Comparison of ENCODE assay signal across 7 cellular contexts in genomic region chr11:67584881-67585873, GRCh38. TPM values are rescaled to one million over a fixed set of nuclear protein-coding genes. Genes with fewer than 3 reads are reported as not detected.
DNase-seq lines count a peak whose midpoint lies in the region; ATAC-seq and TF ChIP-seq lines count a peak whose summit lies in the region.

No MANE protein-coding gene starts in this region.

- POLR2A ChIA-PET in HCT116 (lab: Charles Lee) (no interaction called here), WTC11 (lab: Charles Lee) (no interaction called here)

- H3K9me3 ChIP-seq in HCT116 (ENCODE audit: control insufficient read depth in 1 of 2, insufficient read depth in 1 of 2, low read depth in 1 of 2, low read length in 2 of 2) (no peaks in the 10 kb centered on the region), right cardiac atrium (ENCODE audit: control insufficient read depth, low read length) (no peaks in the 10 kb centered on the region), spleen (no peaks in the 10 kb centered on the region)

- peaks cover 2% of the 10 kb centered on the region; the same call in 1 of the 2 replicates for H4K20me1 ChIP-seq in HCT116 (ENCODE audit: insufficient read depth)

- peak overlapping the region; percentile 78 for H3K4me3 Mint-ChIP-seq in WTC11

- CTCF ChIA-PET in HCT116 (lab: Charles Lee) (interaction anchor here (1.1 to 3.2 kb wide), 2 partner anchors 9 to 12 kb away, joined by 3 to 24 read pairs; no protein-coding TSS in a partner anchor), WTC11 (lab: Charles Lee) (interaction anchor here (1.0 to 3.5 kb wide), 4 partner anchors 8 to 29 kb away, joined by 4 to 47 read pairs (median 13); no protein-coding TSS in a partner anchor)

- intact Hi-C loops in HCT116 (cut with micrococcal nuclease) (no loop called here), right cardiac atrium (cut with DNase I) (no loop called here), spleen (cut with DNase I; ENCODE audit: low total_unique reads) (no loop called here)

- peaks cover 33% of the 10 kb centered on the region for H3K79me2 ChIP-seq in HCT116 (ENCODE audit: insufficient read depth, low read length)

- H3K36me3 ChIP-seq in HCT116 (ENCODE audit: control insufficient read depth in 1 of 2, insufficient read depth in 2 of 2, low read length in 2 of 2) (peaks cover 7 to 19% of the 10 kb centered on the region in 2 experiments; a peak in 3 of 4 replicates), spleen (peaks cover 0 to 45% (median 4%) of the 10 kb centered on the region in 6 donors)

- H3K27ac Mint-ChIP-seq in WTC11: peak overlapping the region; percentile 87

- 88% methylated on average over 21 of the region's 21 CpGs for WGBS in right cardiac atrium
- 86 to 92% (median 87%) methylated on average over 21 of the region's 21 CpGs for WGBS in spleen, 5 donors

- H3K27me3 Mint-ChIP-seq in WTC11 (ENCODE audit: low read depth): no peaks in the 10 kb centered on the region

- H3K36me3 Mint-ChIP-seq in WTC11: peaks cover 36% of the 10 kb centered on the region

- H3K27me3 ChIP-seq in HCT116 (ENCODE audit: insufficient read depth, low read length) (no peaks in the 10 kb centered on the region), right cardiac atrium (ENCODE audit: control insufficient read depth, insufficient read depth) (no peaks in the 10 kb centered on the region), spleen (replicated peaks in 1 of 7) (peaks cover 0 to 3% (median 0%) of the 10 kb centered on the region in 7 donors)

- peak overlapping the region; percentile 98 for H3K4me2 ChIP-seq in HCT116 (ENCODE audit: low read length)

- H3K9ac ChIP-seq in HCT116 (ENCODE audit: low read length): peak overlapping the region; percentile 98

- RAD21 ChIA-PET in HCT116 (lab: Charles Lee; ENCODE audit: low non-redundant PET in 1 of 2, low total read pairs in 2 of 2, uncharacterized antibody in 2 of 2, unreplicated experiment in 2 of 2): no interaction called here

- no peaks in the 10 kb centered on the region for H3K9me3 Mint-ChIP-seq in WTC11

- no peak for TF ChIP-seq CTCF in HCT116 (IDR thresholded peaks at IDR 0.05 in 2 of 3, conservative IDR thresholded peaks at IDR 0.05 in 1 of 3; ENCODE audit: borderline replicate concordance in 1 of 3, insufficient read depth in 1 of 3, low read depth in 2 of 3, low read length in 2 of 3)
- no peak for TF ChIP-seq CTCF in WTC11 (IDR thresholded peaks at IDR 0.05)
- TF ChIP-seq CTCF in spleen (IDR thresholded peaks at IDR 0.05 in 8 of 11, conservative IDR thresholded peaks at IDR 0.05 in 3 of 11): no peak
- no peak for TF ChIP-seq CTCF in omental fat pad (IDR thresholded peaks at IDR 0.05)

- peaks cover 43% of the 10 kb centered on the region for H3K4me1 Mint-ChIP-seq in WTC11

- ATAC-seq in HCT116 (no peak), WTC11 (no peak), right cardiac atrium (no peak), omental fat pad (ENCODE audit: low FRiP score) (no peak)

- no peaks in the 10 kb centered on the region for H3K9me2 ChIP-seq in HCT116 (ENCODE audit: insufficient read depth)

- H3K4me1 ChIP-seq in HCT116 (ENCODE audit: control insufficient read depth in 1 of 2, insufficient read depth in 2 of 2, low read length in 2 of 2) (peaks cover 31 to 41% of the 10 kb centered on the region in 2 experiments), right cardiac atrium (ENCODE audit: control insufficient read depth, insufficient read depth, low read length) (no peaks in the 10 kb centered on the region), spleen (peaks cover 24 to 84% (median 67%) of the 10 kb centered on the region in 6 donors)

- DNase-seq in HCT116 (ENCODE audit: low read depth, low spot score) (no peak), WTC11 (ENCODE audit: low spot score) (no peak), right cardiac atrium (peak in 2 of 3 donors; percentile 61 to 62), spleen (no peak), NCI-H1048 (lab: John Stamatoyannopoulos, UW) (no peak), omental fat pad (ENCODE audit: low spot score) (no peak), NK-92 (lab: John Stamatoyannopoulos, UW; ENCODE audit: unreplicated experiment) (no peak)

- no peak overlapping the region for H2AFZ ChIP-seq in HCT116 (ENCODE audit: low read depth, low read length, poor library complexity, severe bottlenecking)

- TF ChIP-seq POLR2A in HCT116 (IDR thresholded peaks at IDR 0.05; ENCODE audit: borderline replicate concordance, extremely low read depth, insufficient read depth, insufficient read length): no peak
- no peak for TF ChIP-seq POLR2A in spleen (IDR thresholded peaks at IDR 0.05)

- H3K27ac ChIP-seq in HCT116 (ENCODE audit: low read depth, low read length) (peak overlapping the region; percentile 80), right cardiac atrium (ENCODE audit: low read length) (peak overlapping the region; percentile 96), spleen (peak overlapping the region in 7 of 8 donors; percentile 87 to 96 (median 94))

- H3K4me3 ChIP-seq in HCT116 (replicated peaks in 1 of 2; ENCODE audit: low read depth in 1 of 2, low read length in 2 of 2) (peak overlapping the region; percentile 66 to 90), right cardiac atrium (ENCODE audit: low read length) (no peak overlapping the region), spleen (peak overlapping the region in 6 of 8 donors; percentile 58 to 79 (median 66))

- TF ChIP-seq RAD21 in HCT116 (IDR thresholded peaks at IDR 0.05; ENCODE audit: low read depth): no peak

- no TSS peak for BruUV-seq in HCT116 (replicated peaks; lab: Mats Ljungman, UMichigan)

TF ChIP-seq in HCT116, 20 proteins besides CTCF, POLR2A, EP300 and RAD21:
- no peak for TF ChIP-seq SRF (IDR thresholded peaks at IDR 0.05; ENCODE audit: low read depth)
- no peak for TF ChIP-seq SIN3A (IDR thresholded peaks at IDR 0.05; ENCODE audit: low read depth)
- no peak for TF ChIP-seq EGR1 (IDR thresholded peaks at IDR 0.05; ENCODE audit: low read depth)
- TF ChIP-seq JUND (IDR thresholded peaks at IDR 0.05): no peak
- TF ChIP-seq CBX3 (IDR thresholded peaks at IDR 0.05; ENCODE audit: low read depth): no peak

TF ChIP-seq in WTC11, 78 proteins besides CTCF, POLR2A, EP300 and RAD21:
- TF ChIP-seq SMAD3 (CRISPR knock-in tag; IDR thresholded peaks at IDR 0.05; ENCODE audit: borderline replicate concordance) (0 out of 2 replicates have a peak, but pooled peaks have one; percentile 37), ZNF425 (CRISPR knock-in tag; conservative IDR thresholded peaks at IDR 0.05) (no peak), USF2 (CRISPR knock-in tag; IDR thresholded peaks at IDR 0.05) (0 out of 2 replicates have a peak, but pooled peaks have one; percentile 25)

RNA-seq across cellular contexts. Expression of gene GSTP1, which starts 1.6 kb away (rescaled TPM):
- total RNA-seq in HCT116 (2021; ENCODE audit: unreplicated experiment): 893 TPM
- polyA plus RNA-seq in HCT116 (2012): 1,051 and 1,266 TPM in 2 replicates
- total RNA-seq in WTC11 (2021): 1,404 to 1,452 TPM (median 1,412 TPM) in 3 replicates
- total RNA-seq in right cardiac atrium: 100 to 1,000 TPM; 323 to 411 (median 377) TPM
- polyA plus RNA-seq in right cardiac atrium: 501 TPM
- 100 to 1,000 TPM; 211 to 338 (median 275) TPM for total RNA-seq in spleen
- polyA plus RNA-seq in spleen: 100 to 1,000 TPM; 310 to 399 (median 343) TPM
- total RNA-seq in omental fat pad: 100 to 1,000 TPM; 435 to 948 (median 670) TPM

RNA-seq across cellular contexts. Expression of gene NDUFV1, which starts 21.6 kb away (rescaled TPM):
- total RNA-seq in HCT116 (2021; ENCODE audit: unreplicated experiment): 242 TPM
- 232 and 287 TPM in 2 replicates for polyA plus RNA-seq in HCT116 (2012)
- 201 to 231 TPM (median 213 TPM) in 3 replicates for total RNA-seq in WTC11 (2021)
- 100 to 1,000 TPM; 375 to 462 (median 435) TPM for total RNA-seq in right cardiac atrium
- 380 TPM for polyA plus RNA-seq in right cardiac atrium
- total RNA-seq in spleen: 100 to 1,000 TPM; 145 to 258 (median 185) TPM
- 100 to 1,000 TPM; 132 to 257 (median 213) TPM for polyA plus RNA-seq in spleen
- 100 to 1,000 TPM; 143 to 233 (median 165) TPM for total RNA-seq in omental fat pad

RNA-seq across cellular contexts. Expression of gene NUDT8, which starts 44.6 kb away (rescaled TPM):
- total RNA-seq in HCT116 (2021; ENCODE audit: unreplicated experiment) (18.7 TPM), WTC11 (2021) (7.6 to 8.3 TPM (median 7.8 TPM) in 3 replicates), right cardiac atrium (100 to 1,000 TPM in 1 of 4 donors, 10 to 100 TPM in 3; 45.6 to 105 (median 79.6) TPM), spleen (1 to 10 TPM; 2.7 to 7.9 (median 5.8) TPM), omental fat pad (10 to 100 TPM in 2 of 4 donors, 1 to 10 TPM in 2; 5.5 to 15.4 (median 9.7) TPM)
- 18.5 and 19.0 TPM in 2 replicates for polyA plus RNA-seq in HCT116 (2012)
- polyA plus RNA-seq in right cardiac atrium (121 TPM), spleen (1 to 10 TPM; 5.4 to 9.2 (median 6.5) TPM)

RNA-seq across cellular contexts. Expression of gene TBX10, which starts 54.4 kb away (rescaled TPM):
- total RNA-seq in HCT116 (2021; ENCODE audit: unreplicated experiment): not detected
- polyA plus RNA-seq in HCT116 (2012): not detected in 2 replicates
- 0.21 TPM in 1 of 3 replicates, not detected in the others for total RNA-seq in WTC11 (2021)
- total RNA-seq in right cardiac atrium: not detected
- polyA plus RNA-seq in right cardiac atrium: not detected
- total RNA-seq in spleen: not detected
- polyA plus RNA-seq in spleen: under 1 TPM in 1 of 3 donors, not detected in 2; 0.08 TPM
- total RNA-seq in omental fat pad: not detected

Comparison
In these comparisons a context has a peak if more than half of its experiments do, and no peak if none do; other contexts are left out.
1. DNase-seq: peak in right cardiac atrium (2 of 3); none in HCT116 (single experiment), WTC11 (single experiment), spleen (single experiment), NCI-H1048 (single experiment), omental fat pad (single experiment) and NK-92 (single experiment).
2. Peak in every context shown above with its lines, with median percentiles within 50 percentile points of each other: H3K27ac ChIP-seq.